Comparison of ENCODE assay signal across 22 cellular contexts in genomic region chr1:161787355-161787754, GRCh38. TPM values are rescaled to one million over a fixed set of nuclear protein-coding genes. Genes with fewer than 3 reads are reported as not detected.
DNase-seq lines count a peak whose midpoint lies in the region; ATAC-seq and TF ChIP-seq lines count a peak whose summit lies in the region.
"Had no signal": no experiment of that assay in that cellular context is flagged by ENCODE, and none has a peak within 500 bp of the region (broad histone marks: within the 10 kb centered on the region; RNA-seq: fewer than 3 reads in every experiment).

No MANE protein-coding gene starts in this region.

- no peak overlapping the region for H3K4me2 ChIP-seq in KMS-11
- H3K4me2 ChIP-seq in osteoblast (ENCODE audit: insufficient read depth, low read length) = no peak overlapping the region

- ATAC-seq in CD4-positive, alpha-beta T cell (ENCODE audit: poor library complexity) = no peak
- no peak for ATAC-seq in HG03565 (IDR thresholded peaks at IDR 0.05; ENCODE audit: unreplicated experiment)
- ATAC-seq: right lobe of liver; stimulated activated effector memory CD8-positive, alpha-beta T cell treated with anti-CD3 and anti-CD28 coated beads, Interleukin-12 subunit alpha, Interleukin-12 subunit beta, amount 100 ng/mL, for 72 hours had no signal

- no peak for DNase-seq in CD4-positive, alpha-beta T cell
- DNase-seq in brain microvascular endothelial cell (no peak), osteoblast (ENCODE audit: insufficient read length, low spot score, missing footprints) (no peak), DMS53 (lab: John Stamatoyannopoulos, UW) (no peak)
- DNase-seq in activated CD4-positive, CD25-positive, alpha-beta regulatory T cell treated with anti-CD3 and anti-CD28 coated beads, Interleukin-2, amount 50 U/mL, for 72 hours = no peak
- DNase-seq: activated CD4-positive, alpha-beta memory T cell treated with anti-CD3 and anti-CD28 coated beads for 36 hours; activated naive CD4-positive, alpha-beta T cell treated with anti-CD3 and anti-CD28 coated beads, Interleukin-2, amount 10 ng/mL, durations not matched to agents 7 days and 5 days; activated T-cell treated with anti-CD3 and anti-CD28 coated beads for 4 hours; anterior cingulate cortex; Caco-2; MV-4-11; NCI-H1694 treated with DMSO at 0.1 percent for 48 hours; NCI-H446; NK-92 treated with Interleukin-12 subunit alpha and Interleukin-12 subunit beta, amount 100 ng/mL, for 24 hours; right lobe of liver; SHP77 had no signal

- CTCF ChIA-PET in CD4-positive, alpha-beta T cell (lab: Charles Lee) = no interaction called here

- intact Hi-C loops in CD4-positive, alpha-beta T cell (cut with DNase I, micrococcal nuclease) = no loop called here

- no peaks in the 10 kb centered on the region for H3K79me2 ChIP-seq in KMS-11 (ENCODE audit: insufficient read depth, low read depth)
- H3K79me2 ChIP-seq in osteoblast (ENCODE audit: insufficient read depth, low read length) = peaks cover 3% of the 10 kb centered on the region

- POLR2A ChIA-PET in CD4-positive, alpha-beta T cell (lab: Charles Lee) = no interaction called here

- H4K20me1 ChIP-seq in KMS-11 (ENCODE audit: insufficient read depth) = no peaks in the 10 kb centered on the region
- H4K20me1 ChIP-seq in osteoblast (ENCODE audit: insufficient read depth, low read length) = no peaks in the 10 kb centered on the region

- H3K9me3 ChIP-seq in CD4-positive, alpha-beta T cell (ENCODE audit: control insufficient read depth, low read length) = no peaks in the 10 kb centered on the region
- no peaks in the 10 kb centered on the region for H3K9me3 ChIP-seq in osteoblast (ENCODE audit: low read depth, low read length)
- H3K9me3 ChIP-seq: Caco-2, right lobe of liver had no signal

- in situ Hi-C loops in brain microvascular endothelial cell (cut with HindIII; ENCODE audit: low pct_ligation_motif_present, low sequenced_read_pairs) = loop anchor here (25.0 kb wide), 1 partner anchor 250 kb away; no protein-coding TSS in a partner anchor

- no peak overlapping the region for H3K4me3 ChIP-seq in KMS-11 (IDR thresholded peaks at IDR 0.05; ENCODE audit: insufficient read depth, low read depth, low read length)
- H3K4me3 ChIP-seq in brain microvascular endothelial cell (ENCODE audit: low read depth, low read length) = no peak overlapping the region
- H3K4me3 ChIP-seq in osteoblast (ENCODE audit: insufficient read depth, low read length) = no peak overlapping the region
- H3K4me3 ChIP-seq: right lobe of liver had no signal

- H3K27me3 Mint-ChIP-seq in CD4-positive, alpha-beta T cell = no peaks in the 10 kb centered on the region
- H3K27me3 Mint-ChIP-seq: activated CD4-positive, alpha-beta memory T cell treated with anti-CD3 and anti-CD28 coated beads for 36 hours; activated naive CD4-positive, alpha-beta T cell treated with anti-CD3 and anti-CD28 coated beads, Interleukin-2, amount 10 ng/mL, durations not matched to agents 7 days and 5 days; IgD-negative memory B cell had no signal

- peak overlapping the region; percentile 6 for H3K27ac Mint-ChIP-seq in CD4-positive, alpha-beta T cell
- H3K27ac Mint-ChIP-seq: activated CD4-positive, alpha-beta memory T cell treated with anti-CD3 and anti-CD28 coated beads for 36 hours; activated naive CD4-positive, alpha-beta T cell treated with anti-CD3 and anti-CD28 coated beads, Interleukin-2, amount 10 ng/mL, durations not matched to agents 7 days and 5 days; IgD-negative memory B cell; T-helper 1 cell treated with Interleukin-12 subunit alpha and Interleukin-12 subunit beta and Interleukin-4 antibody, amounts not matched to agents 30 μg/mL and 1 μg/mL, for 36 hours had no signal

- no peaks in the 10 kb centered on the region for H3K9me3 Mint-ChIP-seq in CD4-positive, alpha-beta T cell
- H3K9me3 Mint-ChIP-seq: activated CD4-positive, alpha-beta memory T cell treated with anti-CD3 and anti-CD28 coated beads for 36 hours; activated naive CD4-positive, alpha-beta T cell treated with anti-CD3 and anti-CD28 coated beads, Interleukin-2, amount 10 ng/mL, durations not matched to agents 7 days and 5 days; IgD-negative memory B cell; stimulated activated effector memory CD8-positive, alpha-beta T cell treated with anti-CD3 and anti-CD28 coated beads, Interleukin-12 subunit alpha, Interleukin-12 subunit beta, amount 100 ng/mL, for 72 hours; T-helper 1 cell treated with Interleukin-12 subunit alpha and Interleukin-12 subunit beta and Interleukin-4 antibody, amounts not matched to agents 30 μg/mL and 1 μg/mL, for 36 hours had no signal

- TF ChIP-seq CTCF in CD4-positive, alpha-beta T cell (IDR thresholded peaks at IDR 0.05) = no peak
- TF ChIP-seq CTCF in KMS-11 (conservative IDR thresholded peaks at IDR 0.05; ENCODE audit: low read depth, low read length) (peak; percentile 36; the same call in 1 of the 2 replicates), brain microvascular endothelial cell (IDR thresholded peaks at IDR 0.05; ENCODE audit: low read depth, low read length, missing control alignments) (peak; percentile 55), osteoblast (IDR thresholded peaks at IDR 0.05; ENCODE audit: extremely low read depth, low read depth, low read length) (peak; percentile 29)

- no peaks in the 10 kb centered on the region for H3K27me3 ChIP-seq in CD4-positive, alpha-beta T cell (ENCODE audit: control insufficient read depth, insufficient read depth, low read length)
- H3K27me3 ChIP-seq in KMS-11 (ENCODE audit: insufficient read depth, low read depth) (no peaks in the 10 kb centered on the region), brain microvascular endothelial cell (replicated peaks) (no peaks in the 10 kb centered on the region), osteoblast (ENCODE audit: insufficient read depth, low read length) (no peaks in the 10 kb centered on the region)
- H3K27me3 ChIP-seq: right lobe of liver had no signal

- peaks cover 22% of the 10 kb centered on the region for H3K4me1 Mint-ChIP-seq in CD4-positive, alpha-beta T cell (ENCODE audit: low read depth)
- H3K4me1 Mint-ChIP-seq: activated naive CD4-positive, alpha-beta T cell treated with anti-CD3 and anti-CD28 coated beads, Interleukin-2, amount 10 ng/mL, durations not matched to agents 7 days and 5 days had no signal

- H3K4me1 ChIP-seq in KMS-11 (ENCODE audit: low read depth, poor library complexity, severe bottlenecking) (peaks cover 21% of the 10 kb centered on the region), osteoblast (ENCODE audit: insufficient read depth, low read length) (peaks cover 4% of the 10 kb centered on the region)
- H3K4me1 ChIP-seq: Caco-2, right lobe of liver had no signal

- H2AFZ ChIP-seq in KMS-11 (ENCODE audit: low read depth) = no peak overlapping the region
- no peak overlapping the region for H2AFZ ChIP-seq in osteoblast (ENCODE audit: low read length)

- H3K27ac ChIP-seq in CD4-positive, alpha-beta T cell (ENCODE audit: low read depth, low read length) = no peak overlapping the region
- no peak overlapping the region for H3K27ac ChIP-seq in KMS-11
- H3K27ac ChIP-seq in brain microvascular endothelial cell = no peak overlapping the region
- no peak overlapping the region for H3K27ac ChIP-seq in osteoblast (ENCODE audit: low read depth, low read length)
- H3K27ac ChIP-seq: right lobe of liver, VCaP had no signal

- no peak overlapping the region for H3K4me3 Mint-ChIP-seq in CD4-positive, alpha-beta T cell
- H3K4me3 Mint-ChIP-seq: activated CD4-positive, alpha-beta memory T cell treated with anti-CD3 and anti-CD28 coated beads for 36 hours; activated naive CD4-positive, alpha-beta T cell treated with anti-CD3 and anti-CD28 coated beads, Interleukin-2, amount 10 ng/mL, durations not matched to agents 7 days and 5 days; IgD-negative memory B cell; stimulated activated effector memory CD8-positive, alpha-beta T cell treated with anti-CD3 and anti-CD28 coated beads, Interleukin-12 subunit alpha, Interleukin-12 subunit beta, amount 100 ng/mL, for 72 hours; T-helper 1 cell treated with Interleukin-12 subunit alpha and Interleukin-12 subunit beta and Interleukin-4 antibody, amounts not matched to agents 30 μg/mL and 1 μg/mL, for 36 hours had no signal

- no peak overlapping the region for H3K9ac ChIP-seq in KMS-11

- H3K36me3 Mint-ChIP-seq in CD4-positive, alpha-beta T cell (ENCODE audit: low read depth) = peaks cover 87% of the 10 kb centered on the region

- H3K36me3 ChIP-seq in KMS-11 (ENCODE audit: insufficient read depth) (no peaks in the 10 kb centered on the region; the same call in 1 of the 2 replicates), brain microvascular endothelial cell (replicated peaks) (peaks cover 5% of the 10 kb centered on the region), osteoblast (ENCODE audit: insufficient read depth, low read length) (peaks cover 12% of the 10 kb centered on the region)

RNA-seq across cellular contexts. Expression of gene ATF6, which starts 21.2 kb away (rescaled TPM):
- total RNA-seq in CD4-positive, alpha-beta T cell = 10 to 100 TPM; 16.2 to 17.1 TPM
- 28.6 and 30.1 TPM in 2 replicates for total RNA-seq in osteoblast

RNA-seq across cellular contexts. Expression of gene DUSP12, which starts 37.8 kb away (rescaled TPM):
- 10 to 100 TPM; 20.3 to 23.0 TPM for total RNA-seq in CD4-positive, alpha-beta T cell
- total RNA-seq in osteoblast = 20.6 and 32.1 TPM in 2 replicates
